ENCODE assay signal across 19 cellular contexts in genomic region chr7:50703654-50704053, GRCh38.
DNase-seq lines count a peak whose midpoint lies in the region; ATAC-seq and TF ChIP-seq lines count a peak whose summit lies in the region.
"Had no signal": no experiment of that assay in that cellular context is flagged by ENCODE, and none has a peak within 500 bp of the region (broad histone marks: within the 10 kb centered on the region; RNA-seq: fewer than 3 reads in every experiment).

No MANE protein-coding gene starts in this region.

- no TSS peak for BruUV-seq in mammary epithelial cell (replicated peaks; lab: Mats Ljungman, UMichigan)

- H3K27me3 ChIP-seq in mammary epithelial cell (ENCODE audit: insufficient read depth, low read length): no peaks in the 10 kb centered on the region
- H3K27me3 ChIP-seq in breast epithelium: no peaks in the 10 kb centered on the region
- no peaks in the 10 kb centered on the region for H3K27me3 ChIP-seq in RWPE2 (ENCODE audit: insufficient read depth, poor library complexity, severe bottlenecking)
- H3K27me3 ChIP-seq in foreskin keratinocyte: no peaks in the 10 kb centered on the region
- no peaks in the 10 kb centered on the region for H3K27me3 ChIP-seq in prostate gland (replicated peaks; ENCODE audit: insufficient read depth)

- intact Hi-C loops in mammary epithelial cell (cut with micrococcal nuclease) (no loop called here), breast epithelium (cut with DNase I; ENCODE audit: low total_unique reads) (no loop called here), prostate gland (cut with DNase I) (no loop called here)

- no peak for TF ChIP-seq CTCF in mammary epithelial cell (conservative IDR thresholded peaks at IDR 0.05 in 1 of 2, IDR thresholded peaks at IDR 0.05 in 1 of 2; ENCODE audit: extremely low read depth in 1 of 2, insufficient read depth in 1 of 2, low read depth in 1 of 2, low read length in 2 of 2)
- TF ChIP-seq CTCF in breast epithelium (IDR thresholded peaks at IDR 0.05): no peak
- no peak for TF ChIP-seq CTCF in RWPE2 (IDR thresholded peaks at IDR 0.05; ENCODE audit: poor library complexity, severe bottlenecking)
- no peak for TF ChIP-seq CTCF in foreskin keratinocyte (conservative IDR thresholded peaks at IDR 0.05)
- no peak for TF ChIP-seq CTCF in prostate gland (IDR thresholded peaks at IDR 0.05)

- H3K27ac ChIP-seq in mammary epithelial cell (ENCODE audit: insufficient read depth, low read depth, low read length) (no peak overlapping the region), breast epithelium (no peak overlapping the region), RWPE2 (ENCODE audit: poor library complexity, severe bottlenecking) (no peak overlapping the region), foreskin keratinocyte (no peak overlapping the region), prostate gland (no peak overlapping the region)
- H3K27ac ChIP-seq: 22Rv1, A549, C4-2B, HL-60 had no signal

- CTCF ChIA-PET in mammary epithelial cell (lab: Charles Lee; ENCODE audit: low non-redundant PET): no interaction called here

- H3K9me3 ChIP-seq in mammary epithelial cell (replicated peaks; ENCODE audit: insufficient read depth, low read length) (no peaks in the 10 kb centered on the region), breast epithelium (no peaks in the 10 kb centered on the region), RWPE2 (ENCODE audit: severe bottlenecking) (no peaks in the 10 kb centered on the region), prostate gland (no peaks in the 10 kb centered on the region)
- H3K9me3 ChIP-seq: A549 had no signal

- no peak overlapping the region for H2AFZ ChIP-seq in mammary epithelial cell (ENCODE audit: low read depth, low read length)

- peaks cover 14% of the 10 kb centered on the region for H3K4me1 ChIP-seq in mammary epithelial cell (ENCODE audit: insufficient read depth, low read length)
- H3K4me1 ChIP-seq in breast epithelium: no peaks in the 10 kb centered on the region
- H3K4me1 ChIP-seq in RWPE2 (ENCODE audit: insufficient read depth, poor library complexity, severe bottlenecking): peaks cover 21% of the 10 kb centered on the region
- peaks cover 5% of the 10 kb centered on the region for H3K4me1 ChIP-seq in foreskin keratinocyte
- H3K4me1 ChIP-seq in prostate gland (replicated peaks): no peaks in the 10 kb centered on the region
- H3K4me1 ChIP-seq: Caco-2 had no signal

- ATAC-seq in RWPE2 (ENCODE audit: low read depth): peak; percentile 59; the same call in 1 of the 3 replicates
- peak; percentile 68 for ATAC-seq in foreskin keratinocyte
- ATAC-seq: A549, HCT116 had no signal

- 21% methylated on average over 6 of the region's 6 CpGs for WGBS in mammary epithelial cell (ENCODE audit: low coverage, missing lambda C conversion rate)
- 80% methylated on average over 6 of the region's 6 CpGs for WGBS in prostate gland

- DNase-seq in mammary epithelial cell (peak; percentile 51), breast epithelium (ENCODE audit: low spot score in 2 of 2) (no peak), RWPE2 (ENCODE audit: low spot score) (no peak), foreskin keratinocyte (peak in 1 of 2 donors; percentile 32), prostate gland (ENCODE audit: low spot score) (no peak), NCI-H446 (lab: John Stamatoyannopoulos, UW) (no peak), medulla oblongata (ENCODE audit: extremely low spot score) (no peak)
- DNase-seq: AML-193; Caco-2; CD4-positive, alpha-beta T cell; GDM1; GOT3; H7; HFFc6 had no signal

- no peak overlapping the region for H3K4me3 ChIP-seq in mammary epithelial cell (replicated peaks in 1 of 3; ENCODE audit: insufficient read depth in 1 of 3, low read depth in 2 of 3, low read length in 3 of 3)
- no peak overlapping the region for H3K4me3 ChIP-seq in breast epithelium
- H3K4me3 ChIP-seq in RWPE2 (ENCODE audit: severe bottlenecking): no peak overlapping the region
- no peak overlapping the region for H3K4me3 ChIP-seq in prostate gland
- H3K4me3 ChIP-seq: A549 had no signal

- in situ Hi-C loops in mammary epithelial cell (cut with MboI; ENCODE audit: low sequenced_read_pairs in 2 of 2): no loop called here

- no peaks in the 10 kb centered on the region for H3K79me2 ChIP-seq in mammary epithelial cell (ENCODE audit: insufficient read depth, low read length)

- dilution Hi-C loops in mammary epithelial cell (cut with HindIII; ENCODE audit: low sequenced_read_pairs): no loop called here

- H3K36me3 ChIP-seq in mammary epithelial cell (ENCODE audit: insufficient read depth, low read length) (no peaks in the 10 kb centered on the region), breast epithelium (peaks cover 4% of the 10 kb centered on the region), RWPE2 (ENCODE audit: low read depth) (peaks cover 14% of the 10 kb centered on the region), prostate gland (no peaks in the 10 kb centered on the region)

- TF ChIP-seq POLR2A in breast epithelium (IDR thresholded peaks at IDR 0.05) (no peak), prostate gland (IDR thresholded peaks at IDR 0.05) (no peak)

- no peak overlapping the region for H3K4me2 ChIP-seq in mammary epithelial cell (ENCODE audit: insufficient read depth, low read depth, low read length)
- H3K4me2 ChIP-seq: A549 had no signal

- no peak overlapping the region for H3K9ac ChIP-seq in mammary epithelial cell (ENCODE audit: insufficient read depth, low read length)

- H4K20me1 ChIP-seq in mammary epithelial cell (ENCODE audit: insufficient read depth, low read length): no peaks in the 10 kb centered on the region
